In the genomic region with DNA sequence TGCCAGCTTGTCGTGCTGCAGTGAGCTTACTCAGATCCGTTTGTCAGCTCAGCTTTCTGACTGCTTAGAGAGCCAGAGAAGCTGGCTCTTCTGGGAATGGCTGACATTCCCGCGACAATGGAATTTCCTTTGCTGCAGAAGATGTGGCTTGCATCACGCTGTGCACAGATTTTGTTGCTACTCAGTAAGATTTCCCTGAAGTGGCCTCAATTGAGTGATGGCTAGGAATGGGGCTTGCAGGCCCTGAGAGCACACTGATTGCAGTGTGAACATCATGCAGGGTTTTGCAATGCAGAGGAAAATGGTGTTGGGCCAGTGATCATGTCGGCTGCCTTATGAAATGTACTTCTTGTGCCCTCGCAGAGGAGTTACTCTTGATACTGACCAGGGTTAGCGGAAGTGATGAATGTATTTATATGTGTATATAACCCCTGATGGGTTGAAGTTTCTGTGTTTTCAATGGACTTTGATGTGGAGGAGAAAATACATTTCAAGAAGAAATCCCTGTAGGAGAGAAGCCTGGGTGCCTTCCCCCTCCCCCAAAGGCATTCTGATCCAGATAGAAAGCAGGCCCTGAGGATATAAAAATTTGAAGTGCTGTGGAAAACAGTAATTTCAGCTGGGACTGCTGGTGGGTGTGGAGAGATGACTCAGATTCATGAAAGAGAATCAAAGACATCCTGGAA, we compare ENCODE assay signal across 1 cellular context.
TF ChIP-seq lines count a peak whose summit lies in the region.

No MANE protein-coding gene starts in this region.

TF ChIP-seq in GM23338, 12 proteins besides CTCF, POLR2A, EP300 and RAD21 (continued from another document):
- TF ChIP-seq EZH2 (IDR thresholded peaks at IDR 0.05; ENCODE audit: low read depth, unreplicated experiment) (no peak), JUNB (IDR thresholded peaks at IDR 0.05; ENCODE audit: unreplicated experiment) (no peak), ZNF331 (CRISPR knock-in tag; IDR thresholded peaks at IDR 0.05; ENCODE audit: low read depth) (no peak)
- TF ChIP-seq, protein P1, sequence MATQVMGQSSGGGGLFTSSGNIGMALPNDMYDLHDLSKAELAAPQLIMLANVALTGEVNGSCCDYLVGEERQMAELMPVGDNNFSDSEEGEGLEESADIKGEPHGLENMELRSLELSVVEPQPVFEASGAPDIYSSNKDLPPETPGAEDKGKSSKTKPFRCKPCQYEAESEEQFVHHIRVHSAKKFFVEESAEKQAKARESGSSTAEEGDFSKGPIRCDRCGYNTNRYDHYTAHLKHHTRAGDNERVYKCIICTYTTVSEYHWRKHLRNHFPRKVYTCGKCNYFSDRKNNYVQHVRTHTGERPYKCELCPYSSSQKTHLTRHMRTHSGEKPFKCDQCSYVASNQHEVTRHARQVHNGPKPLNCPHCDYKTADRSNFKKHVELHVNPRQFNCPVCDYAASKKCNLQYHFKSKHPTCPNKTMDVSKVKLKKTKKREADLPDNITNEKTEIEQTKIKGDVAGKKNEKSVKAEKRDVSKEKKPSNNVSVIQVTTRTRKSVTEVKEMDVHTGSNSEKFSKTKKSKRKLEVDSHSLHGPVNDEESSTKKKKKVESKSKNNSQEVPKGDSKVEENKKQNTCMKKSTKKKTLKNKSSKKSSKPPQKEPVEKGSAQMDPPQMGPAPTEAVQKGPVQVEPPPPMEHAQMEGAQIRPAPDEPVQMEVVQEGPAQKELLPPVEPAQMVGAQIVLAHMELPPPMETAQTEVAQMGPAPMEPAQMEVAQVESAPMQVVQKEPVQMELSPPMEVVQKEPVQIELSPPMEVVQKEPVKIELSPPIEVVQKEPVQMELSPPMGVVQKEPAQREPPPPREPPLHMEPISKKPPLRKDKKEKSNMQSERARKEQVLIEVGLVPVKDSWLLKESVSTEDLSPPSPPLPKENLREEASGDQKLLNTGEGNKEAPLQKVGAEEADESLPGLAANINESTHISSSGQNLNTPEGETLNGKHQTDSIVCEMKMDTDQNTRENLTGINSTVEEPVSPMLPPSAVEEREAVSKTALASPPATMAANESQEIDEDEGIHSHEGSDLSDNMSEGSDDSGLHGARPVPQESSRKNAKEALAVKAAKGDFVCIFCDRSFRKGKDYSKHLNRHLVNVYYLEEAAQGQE (IDR thresholded peaks at IDR 0.05; ENCODE audit: unreplicated experiment): no peak
- TF ChIP-seq, protein P2, sequence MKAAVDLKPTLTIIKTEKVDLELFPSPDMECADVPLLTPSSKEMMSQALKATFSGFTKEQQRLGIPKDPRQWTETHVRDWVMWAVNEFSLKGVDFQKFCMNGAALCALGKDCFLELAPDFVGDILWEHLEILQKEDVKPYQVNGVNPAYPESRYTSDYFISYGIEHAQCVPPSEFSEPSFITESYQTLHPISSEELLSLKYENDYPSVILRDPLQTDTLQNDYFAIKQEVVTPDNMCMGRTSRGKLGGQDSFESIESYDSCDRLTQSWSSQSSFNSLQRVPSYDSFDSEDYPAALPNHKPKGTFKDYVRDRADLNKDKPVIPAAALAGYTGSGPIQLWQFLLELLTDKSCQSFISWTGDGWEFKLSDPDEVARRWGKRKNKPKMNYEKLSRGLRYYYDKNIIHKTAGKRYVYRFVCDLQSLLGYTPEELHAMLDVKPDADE (IDR thresholded peaks at IDR 0.05): no peak
TF ChIP-seq in GM23338: peak in this region for 0.
